ENCODE assay signal across 29 cellular contexts in the genomic region with DNA sequence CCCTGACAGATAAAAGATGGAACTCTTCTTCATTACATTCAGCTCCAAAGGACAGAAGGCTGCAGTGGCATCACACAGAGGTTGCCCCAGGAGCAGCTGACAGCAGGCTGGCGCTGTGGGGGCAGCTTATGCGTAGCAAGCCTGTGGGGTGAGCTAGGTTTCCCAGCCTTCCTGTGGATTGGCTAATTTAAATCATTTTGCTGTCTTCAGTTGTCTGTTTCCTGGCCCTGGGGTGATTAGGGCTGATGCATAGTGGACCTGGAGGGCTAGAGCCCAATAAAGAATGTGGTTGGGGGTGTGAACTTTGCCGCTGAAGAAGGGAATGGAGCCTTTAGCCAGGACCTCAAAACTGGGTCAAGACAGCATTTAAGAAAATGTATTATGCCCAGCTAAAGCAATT.
"Had no signal": no experiment of that assay in that cellular context is flagged by ENCODE, and none has a peak within 500 bp of the region (broad histone marks: within the 10 kb centered on the region; RNA-seq: fewer than 3 reads in every experiment).

No MANE protein-coding gene starts in this region.

- FAIRE-seq: urothelium cell line had no signal

- H3K9me3 ChIP-seq: ovary, psoas muscle, right lobe of liver, sigmoid colon, spleen, stomach, thoracic aorta, thyroid gland, tibial nerve, upper lobe of left lung, vagina had no signal

- H3K36me3 Mint-ChIP-seq: naive thymus-derived CD4-positive, alpha-beta T cell; natural killer cell; stimulated activated effector memory CD8-positive, alpha-beta T cell treated with anti-CD3 and anti-CD28 coated beads, Interleukin-12 subunit alpha, Interleukin-12 subunit beta, amount 100 ng/mL, for 72 hours; stimulated activated naive B cell treated with anti-CD40 and anti-IgM and Interleukin-4, amounts not matched to agents 10 μg/mL and 1 μg/mL and 100 μg/mL, for 72 hours had no signal

- H3K4me1 ChIP-seq: parathyroid adenoma, psoas muscle, right lobe of liver, sigmoid colon, spleen, stomach, thyroid gland, upper lobe of left lung, vagina had no signal

- H3K4me3 Mint-ChIP-seq: naive thymus-derived CD4-positive, alpha-beta T cell; natural killer cell; nephron; stimulated activated effector memory CD8-positive, alpha-beta T cell treated with anti-CD3 and anti-CD28 coated beads, Interleukin-12 subunit alpha, Interleukin-12 subunit beta, amount 100 ng/mL, for 72 hours; stimulated activated naive B cell treated with anti-CD40 and anti-IgM and Interleukin-4, amounts not matched to agents 10 μg/mL and 1 μg/mL and 100 μg/mL, for 72 hours; stimulated activated naive CD8-positive, alpha-beta T cell treated with anti-CD3 and anti-CD28 coated beads, Interleukin-15, Interleukin-2, amounts not matched to agents 100 ng/mL and 50 ng/mL, for 24 hours had no signal

- DNase-seq: naive thymus-derived CD4-positive, alpha-beta T cell; natural killer cell; occipital lobe; ovary; psoas muscle; right cardiac atrium; right lobe of liver; sigmoid colon; spleen; stimulated activated CD4-positive, alpha-beta T cell treated with anti-CD3 and anti-CD28 coated beads, Interleukin-15, amount 100 ng/mL, for 24 hours; stimulated activated CD4-positive, alpha-beta T cell treated with anti-CD3 and anti-CD28 coated beads, Interleukin-2, amount 100 ng/mL, for 24 hours; stimulated activated CD4-positive, alpha-beta T cell treated with anti-CD3 and anti-CD28 coated beads, Interleukin-2, amount 100 ng/mL, for 48 hours; stimulated activated CD4-positive, alpha-beta T cell treated with anti-CD3 and anti-CD28 coated beads, Interleukin-4, amount 100 ng/mL, for 24 hours; stimulated activated naive B cell treated with anti-CD40 and anti-IgM and Interleukin-4, amounts not matched to agents 10 μg/mL and 1 μg/mL and 100 μg/mL, for 72 hours; stimulated activated naive CD4-positive, alpha-beta T cell treated with Interleukin-2 at 50 U/mL for 16 hours; stomach; thyroid gland; trophoblast cell had no signal

- H3K4me3 ChIP-seq: ovary, psoas muscle, right lobe of liver, sigmoid colon, smooth muscle cell, spleen, stomach, thoracic aorta, thyroid gland, tibial nerve, upper lobe of left lung, vagina had no signal

- H3K27me3 ChIP-seq: ovary, right lobe of liver, sigmoid colon, spleen, stomach, thyroid gland, tibial nerve, upper lobe of left lung, vagina had no signal

- ATAC-seq: naive thymus-derived CD4-positive, alpha-beta T cell; natural killer cell; psoas muscle; right cardiac atrium; right lobe of liver; stimulated activated effector memory CD8-positive, alpha-beta T cell treated with anti-CD3 and anti-CD28 coated beads, Interleukin-12 subunit alpha, Interleukin-12 subunit beta, amount 100 ng/mL, for 72 hours; stimulated activated naive B cell treated with anti-CD40 and anti-IgM and Interleukin-4, amounts not matched to agents 10 μg/mL and 1 μg/mL and 100 μg/mL, for 72 hours had no signal

- H3K4me2 ChIP-seq: smooth muscle cell had no signal

- H3K27me3 Mint-ChIP-seq: progenitor cell of endocrine pancreas; stimulated activated naive B cell treated with anti-CD40 and anti-IgM and Interleukin-4, amounts not matched to agents 10 μg/mL and 1 μg/mL and 100 μg/mL, for 72 hours; stimulated activated naive CD8-positive, alpha-beta T cell treated with anti-CD3 and anti-CD28 coated beads, Interleukin-15, Interleukin-2, amounts not matched to agents 100 ng/mL and 50 ng/mL, for 24 hours had no signal

- H3K36me3 ChIP-seq: ovary, right lobe of liver, sigmoid colon, spleen, stomach, thoracic aorta, thyroid gland, tibial nerve, upper lobe of left lung, vagina had no signal

- H3K27ac Mint-ChIP-seq: naive thymus-derived CD4-positive, alpha-beta T cell; natural killer cell; nephron; progenitor cell of endocrine pancreas; stimulated activated effector memory CD8-positive, alpha-beta T cell treated with anti-CD3 and anti-CD28 coated beads, Interleukin-12 subunit alpha, Interleukin-12 subunit beta, amount 100 ng/mL, for 72 hours; stimulated activated naive B cell treated with anti-CD40 and anti-IgM and Interleukin-4, amounts not matched to agents 10 μg/mL and 1 μg/mL and 100 μg/mL, for 72 hours; stimulated activated naive CD8-positive, alpha-beta T cell treated with anti-CD3 and anti-CD28 coated beads, Interleukin-15, Interleukin-2, amounts not matched to agents 100 ng/mL and 50 ng/mL, for 24 hours had no signal

- H3K27ac ChIP-seq: ovary, parathyroid adenoma, psoas muscle, right lobe of liver, sigmoid colon, spleen, stomach, thoracic aorta, thyroid gland, tibial nerve, upper lobe of left lung, vagina had no signal

- H3K9ac ChIP-seq: parathyroid adenoma had no signal

- H3K79me2 ChIP-seq: parathyroid adenoma had no signal

- H3K9me3 Mint-ChIP-seq: nephron; stimulated activated naive CD8-positive, alpha-beta T cell treated with anti-CD3 and anti-CD28 coated beads, Interleukin-15, Interleukin-2, amounts not matched to agents 100 ng/mL and 50 ng/mL, for 24 hours had no signal

- H2AFZ ChIP-seq: parathyroid adenoma had no signal

- H3K4me1 Mint-ChIP-seq: natural killer cell; nephron; stimulated activated effector memory CD8-positive, alpha-beta T cell treated with anti-CD3 and anti-CD28 coated beads, Interleukin-12 subunit alpha, Interleukin-12 subunit beta, amount 100 ng/mL, for 72 hours; stimulated activated naive B cell treated with anti-CD40 and anti-IgM and Interleukin-4, amounts not matched to agents 10 μg/mL and 1 μg/mL and 100 μg/mL, for 72 hours had no signal
